In genomic region chr6:6699741-6700367, GRCh38 we compare ENCODE assay signal across 9 cellular contexts.
DNase-seq lines count a peak whose midpoint lies in the region; ATAC-seq, FAIRE-seq and TF ChIP-seq lines count a peak whose summit lies in the region.
"Had no signal": no experiment of that assay in that cellular context is flagged by ENCODE, and none has a peak within 500 bp of the region (broad histone marks: within the 10 kb centered on the region; RNA-seq: fewer than 3 reads in every experiment).

No MANE protein-coding gene starts in this region.

- CTCF ChIA-PET in HEK293 (lab: Yijun Ruan, JAX), result interaction anchor here (0.6 to 3.2 kb wide), 7 partner anchors 16 to 583 kb away, joined by 3 to 15 read pairs (median 4); no protein-coding TSS in a partner anchor
- CTCF ChIA-PET in Caco-2 (lab: Charles Lee), result interaction anchor here (0.7 to 1.6 kb wide), 2 partner anchors 23 to 564 kb away, joined by 3 to 5 read pairs; no protein-coding TSS in a partner anchor
- CTCF ChIA-PET in HEK293T (lab: Yijun Ruan, JAX), result no interaction called here

- ATAC-seq in HG03469 (IDR thresholded peaks at IDR 0.05; ENCODE audit: unreplicated experiment), result no peak
- ATAC-seq: Panc1 had no signal

- DNase-seq in NCI-H460 (ENCODE audit: extremely low read depth, low read depth) (peak; percentile 52), midbrain (lab: John Stamatoyannopoulos, UW) (peak; percentile 42), RCC 7860 (ENCODE audit: low spot score) (no peak), Caco-2 (no peak), HEK293T (ENCODE audit: extremely low spot score) (no peak)

- H3K4me3 ChIP-seq in HEK293 (ENCODE audit: low read depth, low read length), result no peak overlapping the region
- H3K4me3 ChIP-seq in duodenal mucosa (ENCODE audit: low read depth in 1 of 2, low read length in 2 of 2), result peak overlapping the region; percentile 3 to 14
- no peak overlapping the region for H3K4me3 ChIP-seq in Caco-2 (ENCODE audit: low read depth, low read length)

- POLR2A ChIA-PET in HEK293 (lab: Yijun Ruan, JAX), result no interaction called here
- POLR2A ChIA-PET in Caco-2 (lab: Charles Lee), result interaction anchor here (0.6 kb wide), 2 partner anchors 270 to 396 kb away, joined by 3 read pairs; no protein-coding TSS in a partner anchor
- POLR2A ChIA-PET in HEK293T (lab: Yijun Ruan, JAX), result interaction anchor here (1.1 kb wide), 1 partner anchor 13 kb away, joined by 3 read pairs; no protein-coding TSS in a partner anchor

- H3K9ac ChIP-seq in duodenal mucosa (ENCODE audit: low read depth in 1 of 2, low read length in 2 of 2), result peak overlapping the region; percentile 15 to 50

- TF ChIP-seq CTCF in HEK293 (tag by site-specific recombination; IDR thresholded peaks at IDR 0.05), result peak; percentile 76; the same call in 1 of the 2 replicates
- peak in 1 of 2 experiments; percentile 9 for TF ChIP-seq CTCF in Caco-2 (IDR thresholded peaks at IDR 0.05; ENCODE audit: insufficient read depth in 1 of 2, low read depth in 1 of 2, low read length in 1 of 2, severe bottlenecking in 1 of 2, unreplicated experiment in 1 of 2)

- no peaks in the 10 kb centered on the region for H3K9me3 Mint-ChIP-seq in Caco-2 (ENCODE audit: unreplicated experiment)

- peaks cover 6% of the 10 kb centered on the region for H3K4me1 ChIP-seq in HEK293 (ENCODE audit: control insufficient read depth, insufficient read depth, low read length)
- peaks cover 71 to 89% of the 10 kb centered on the region in 2 donors for H3K4me1 ChIP-seq in duodenal mucosa (ENCODE audit: control insufficient read depth in 1 of 2, insufficient read depth in 2 of 2, low read length in 2 of 2)
- H3K4me1 ChIP-seq in Caco-2, result no peaks in the 10 kb centered on the region; the same call in 1 of the 2 replicates

- no peak overlapping the region for H3K4me3 Mint-ChIP-seq in Caco-2 (ENCODE audit: unreplicated experiment)

- H3K36me3 ChIP-seq in HEK293 (ENCODE audit: control insufficient read depth in 2 of 2, insufficient read depth in 1 of 2, low read length in 2 of 2) (no peaks in the 10 kb centered on the region), duodenal mucosa (ENCODE audit: control insufficient read depth in 1 of 2, insufficient read depth in 2 of 2, low read length in 2 of 2) (no peaks in the 10 kb centered on the region), Caco-2 (ENCODE audit: control insufficient read depth, insufficient read depth, low read length) (no peaks in the 10 kb centered on the region)

- intact Hi-C loops in Caco-2 (cut with micrococcal nuclease; ENCODE audit: unreplicated experiment), result no loop called here

- no peak for FAIRE-seq in RCC 7860 (lab: Jason Lieb, UNC)

- no peaks in the 10 kb centered on the region for H3K4me1 Mint-ChIP-seq in Caco-2 (ENCODE audit: low read depth, unreplicated experiment)

- H3K27me3 ChIP-seq in duodenal mucosa (ENCODE audit: control insufficient read depth in 1 of 2, insufficient read depth in 2 of 2, low read length in 2 of 2), result no peaks in the 10 kb centered on the region
- H3K27me3 ChIP-seq in Caco-2 (replicated peaks; ENCODE audit: control insufficient read depth, insufficient read depth, low read length), result no peaks in the 10 kb centered on the region

- no peaks in the 10 kb centered on the region for H3K36me3 Mint-ChIP-seq in Caco-2 (ENCODE audit: insufficient read depth, unreplicated experiment)

- H3K27ac Mint-ChIP-seq in Caco-2 (ENCODE audit: unreplicated experiment), result no peak overlapping the region

- H3K9me3 ChIP-seq in HEK293 (ENCODE audit: control insufficient read depth, insufficient read depth, low read depth, low read length) (no peaks in the 10 kb centered on the region), duodenal mucosa (ENCODE audit: control insufficient read depth in 1 of 2, low read length in 2 of 2) (no peaks in the 10 kb centered on the region), Caco-2 (no peaks in the 10 kb centered on the region)

- H3K27ac ChIP-seq in HEK293 (ENCODE audit: extremely low read depth, low read depth, low read length) (no peak overlapping the region), duodenal mucosa (ENCODE audit: low read depth, low read length) (peak overlapping the region; percentile 42)

- BruUV-seq in Caco-2 (replicated peaks; lab: Mats Ljungman, UMichigan), result no TSS peak

- H3K27me3 Mint-ChIP-seq in Caco-2 (ENCODE audit: insufficient read depth, unreplicated experiment), result peaks cover 3% of the 10 kb centered on the region

TF ChIP-seq in HEK293, 187 proteins besides CTCF, POLR2A, EP300 and RAD21 (continues in another document):
- TF ChIP-seq ZNF561 (tag by site-specific recombination; IDR thresholded peaks at IDR 0.05; ENCODE audit: borderline replicate concordance) (0 out of 2 replicates have a peak, but pooled peaks have one; percentile 29), ZNF16 (tag by site-specific recombination; IDR thresholded peaks at IDR 0.05; ENCODE audit: low read depth) (no peak), ZNF184 (tag by site-specific recombination; IDR thresholded peaks at IDR 0.05) (no peak), ZNF175 (tag by site-specific recombination; IDR thresholded peaks at IDR 0.05) (no peak), ZBTB11 (tag by site-specific recombination; conservative IDR thresholded peaks at IDR 0.05; ENCODE audit: low read depth) (no peak), ZSCAN30 (tag by site-specific recombination; IDR thresholded peaks at IDR 0.05) (no peak), ZNF776 (tag by site-specific recombination; IDR thresholded peaks at IDR 0.05; ENCODE audit: borderline replicate concordance) (no peak)

TF ChIP-seq in HEK293T, 16 proteins besides CTCF, POLR2A, EP300 and RAD21:
- no peak for TF ChIP-seq SUZ12 (IDR thresholded peaks at IDR 0.05)
- TF ChIP-seq CTBP1 (IDR thresholded peaks at IDR 0.05; ENCODE audit: borderline replicate concordance), result no peak
- no peak for TF ChIP-seq TARDBP (IDR thresholded peaks at IDR 0.05)
- TF ChIP-seq ELF4 (IDR thresholded peaks at IDR 0.05), result no peak
- no peak for TF ChIP-seq BHLHE40 (IDR thresholded peaks at IDR 0.05; ENCODE audit: borderline replicate concordance)
- no peak for TF ChIP-seq SP1 (IDR thresholded peaks at IDR 0.05)
- TF ChIP-seq FOXM1 (IDR thresholded peaks at IDR 0.05; ENCODE audit: borderline replicate concordance), result no peak
- TF ChIP-seq L3MBTL2 (conservative IDR thresholded peaks at IDR 0.05), result no peak
- no peak for TF ChIP-seq LEF1 (IDR thresholded peaks at IDR 0.05; ENCODE audit: borderline replicate concordance)
- no peak for TF ChIP-seq FOXK2 (IDR thresholded peaks at IDR 0.05)
- no peak for TF ChIP-seq FOXA1 (IDR thresholded peaks at IDR 0.05)
- no peak for TF ChIP-seq ZNF384 (IDR thresholded peaks at IDR 0.05)
- no peak for TF ChIP-seq NFRKB (IDR thresholded peaks at IDR 0.05)

Comparison
In these comparisons a context has a peak if more than half of its experiments do, and no peak if none do; other contexts are left out.
1. H3K4me3 ChIP-seq: peak in duodenal mucosa (2 of 2); none in HEK293 (single experiment) and Caco-2 (single experiment).
2. DNase-seq: peak in NCI-H460 (single experiment) and midbrain (single experiment); none in RCC 7860 (single experiment), Caco-2 (0 of 2) and HEK293T (single experiment).